In the genomic region with DNA sequence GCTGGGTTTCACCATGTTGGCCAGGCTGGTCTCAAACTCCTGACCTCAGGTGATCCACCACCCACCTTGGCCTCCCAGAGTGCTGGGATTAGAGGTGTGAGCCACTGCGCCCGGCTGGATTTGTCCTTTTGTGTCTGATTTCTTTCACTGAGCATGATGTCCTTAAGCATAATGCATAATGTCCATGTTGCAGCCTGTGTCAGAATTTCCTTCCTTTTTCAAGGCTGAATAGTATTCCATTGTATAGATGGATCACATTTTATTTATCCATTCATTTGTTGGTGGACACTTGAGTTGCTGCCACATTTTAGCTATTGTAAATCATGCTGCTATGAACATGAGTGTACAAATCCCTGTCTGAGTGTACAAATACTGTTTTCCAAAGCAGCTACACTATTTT, we compare ENCODE assay signal across 32 cellular contexts. TPM values are rescaled to one million over a fixed set of nuclear protein-coding genes. Genes with fewer than 3 reads are reported as not detected.
"Had no signal": no experiment of that assay in that cellular context is flagged by ENCODE, and none has a peak within 500 bp of the region (broad histone marks: within the 10 kb centered on the region; RNA-seq: fewer than 3 reads in every experiment).

No MANE protein-coding gene starts in this region.

- ATAC-seq: naive thymus-derived CD4-positive, alpha-beta T cell; natural killer cell treated with Interleukin-12 subunit alpha and Interleukin-12 subunit beta and Interleukin-15 and Interleukin-18, amount 100 ng/mL, for 72 hours; right cardiac atrium; sciatic nerve; stimulated activated effector memory CD8-positive, alpha-beta T cell treated with anti-CD3 and anti-CD28 coated beads, Interleukin-12 subunit alpha, Interleukin-12 subunit beta, amount 100 ng/mL, for 72 hours; stimulated activated naive CD8-positive, alpha-beta T cell treated with anti-CD3 and anti-CD28 coated beads, Interleukin-15, amount 100 ng/mL, for 72 hours had no signal

- FAIRE-seq: small intestine had no signal

- H3K27ac Mint-ChIP-seq: mesothelial cell of epicardium; naive thymus-derived CD4-positive, alpha-beta T cell; natural killer cell treated with Interleukin-12 subunit alpha and Interleukin-12 subunit beta and Interleukin-15 and Interleukin-18, amount 100 ng/mL, for 72 hours; stimulated activated effector memory CD8-positive, alpha-beta T cell treated with anti-CD3 and anti-CD28 coated beads, Interleukin-12 subunit alpha, Interleukin-12 subunit beta, amount 100 ng/mL, for 72 hours; stimulated activated naive CD8-positive, alpha-beta T cell treated with anti-CD3 and anti-CD28 coated beads, Interleukin-15, amount 100 ng/mL, for 72 hours had no signal

- H3K4me3 Mint-ChIP-seq: mesothelial cell of epicardium; naive thymus-derived CD4-positive, alpha-beta T cell; natural killer cell treated with Interleukin-12 subunit alpha and Interleukin-12 subunit beta and Interleukin-15 and Interleukin-18, amount 100 ng/mL, for 72 hours; stimulated activated effector memory CD8-positive, alpha-beta T cell treated with anti-CD3 and anti-CD28 coated beads, Interleukin-12 subunit alpha, Interleukin-12 subunit beta, amount 100 ng/mL, for 72 hours; stimulated activated naive CD8-positive, alpha-beta T cell treated with anti-CD3 and anti-CD28 coated beads, Interleukin-15, amount 100 ng/mL, for 72 hours had no signal

- H3K9me3 Mint-ChIP-seq: mesothelial cell of epicardium; naive thymus-derived CD4-positive, alpha-beta T cell; natural killer cell treated with Interleukin-12 subunit alpha and Interleukin-12 subunit beta and Interleukin-15 and Interleukin-18, amount 100 ng/mL, for 72 hours; stimulated activated effector memory CD8-positive, alpha-beta T cell treated with anti-CD3 and anti-CD28 coated beads, Interleukin-12 subunit alpha, Interleukin-12 subunit beta, amount 100 ng/mL, for 72 hours; stimulated activated naive CD8-positive, alpha-beta T cell treated with anti-CD3 and anti-CD28 coated beads, Interleukin-15, amount 100 ng/mL, for 72 hours had no signal

- H3K36me3 Mint-ChIP-seq: mesothelial cell of epicardium; natural killer cell treated with Interleukin-12 subunit alpha and Interleukin-12 subunit beta and Interleukin-15 and Interleukin-18, amount 100 ng/mL, for 72 hours had no signal

- H3K27me3 ChIP-seq: hepatocyte, ovary, spleen, transverse colon, upper lobe of left lung, vagina had no signal

- DNase-seq: islet precursor cell; left ventricle myocardium inferior; mesendoderm; naive thymus-derived CD4-positive, alpha-beta T cell; ovary; posterior cingulate gyrus; retina; right cardiac atrium; small intestine; spleen; stimulated activated CD4-positive, alpha-beta T cell treated with anti-CD3 and anti-CD28 coated beads, Interleukin-4, amount 100 ng/mL, for 24 hours; stimulated activated naive CD4-positive, alpha-beta T cell; stimulated activated naive CD8-positive, alpha-beta T cell treated with anti-CD3 and anti-CD28 coated beads, Interleukin-15, amount 100 ng/mL, for 72 hours; substantia nigra; transverse colon; upper lobe of left lung had no signal

- H3K27me3 Mint-ChIP-seq: stimulated activated naive CD8-positive, alpha-beta T cell treated with anti-CD3 and anti-CD28 coated beads, Interleukin-15, amount 100 ng/mL, for 72 hours had no signal

- H3K4me3 ChIP-seq: hepatocyte, left ventricle myocardium inferior, lung, ovary, prostate gland, spleen, transverse colon, upper lobe of left lung, vagina had no signal

- H3K36me3 ChIP-seq: left ventricle myocardium inferior, ovary, prostate gland, spleen, transverse colon, upper lobe of left lung, vagina had no signal

- H3K9me3 ChIP-seq: left ventricle myocardium inferior, ovary, prostate gland, transverse colon, upper lobe of left lung, vagina had no signal

- H3K27ac ChIP-seq: hepatocyte, left ventricle myocardium inferior, ovary, prostate gland, spleen, upper lobe of left lung, vagina had no signal

RNA-seq across cellular contexts. Expression of a gene that starts 50.6 kb away (rescaled TPM):
- total RNA-seq: hepatocyte; kidney epithelial cell; left ventricle myocardium inferior; lower leg skin; mesothelial cell of epicardium; mononuclear cell; myocyte; naive thymus-derived CD4-positive, alpha-beta T cell; natural killer cell treated with Interleukin-12 subunit alpha and Interleukin-12 subunit beta and Interleukin-15 and Interleukin-18, amount 100 ng/mL, for 72 hours; omental fat pad; ovary; right cardiac atrium; sciatic nerve; spleen; temporal lobe; transverse colon; upper lobe of left lung; urinary bladder; vagina had no signal
- polyA plus RNA-seq: hepatocyte; naive thymus-derived CD4-positive, alpha-beta T cell; neural cell; right cardiac atrium; urinary bladder had no signal
